ENCODE assay signal across 10 cellular contexts in genomic region chr1:16196139-16196538, GRCh38. TPM values are rescaled to one million over a fixed set of nuclear protein-coding genes. Genes with fewer than 3 reads are reported as not detected.
"Had no signal": no experiment of that assay in that cellular context is flagged by ENCODE, and none has a peak within 500 bp of the region (broad histone marks: within the 10 kb centered on the region; RNA-seq: fewer than 3 reads in every experiment).

No MANE protein-coding gene starts in this region.

RNA-seq across cellular contexts. Expression of gene EPHA2, which starts 40.3 kb away (rescaled TPM):
- total RNA-seq: activated B cell treated with CpG ODN at 0.5 μM for 24 hours; activated CD4-positive, alpha-beta memory T cell treated with anti-CD3 and anti-CD28 coated beads, Interleukin-2, amount 10 ng/mL, durations not matched to agents 7 days and 5 days; activated CD4-positive, alpha-beta T cell treated with anti-CD3 and anti-CD28 coated beads, Interleukin-2, amount 10 ng/mL, durations not matched to agents 24 days and 14 days; activated CD8-positive, alpha-beta memory T cell treated with anti-CD3 and anti-CD28 coated beads, Interleukin-2, amount 10 ng/mL, durations not matched to agents 7 days and 5 days; activated CD8-positive, alpha-beta T cell treated with anti-CD3 and anti-CD28 coated beads, Interleukin-2, amount 10 ng/mL, durations not matched to agents 7 days and 5 days; activated naive CD8-positive, alpha-beta T cell treated with anti-CD3 and anti-CD28 coated beads, Interleukin-2, amount 10 ng/mL, durations not matched to agents 7 days and 5 days; activated T-helper 2 cell treated with anti-CD3 and anti-CD28 coated beads, Interferon-gamma antibody, Interleukin-2, Interleukin-4, amounts not matched to agents 10 μg/mL and 5 μg/mL and 100 μg/mL, durations not matched to agents 14 hours and 24 hours and 36 hours; T-helper 1 cell treated with Interleukin-12 subunit alpha and Interleukin-12 subunit beta and Interleukin-4 antibody, amounts not matched to agents 30 ng/mL and 1 ng/mL, for 36 hours; T-helper 17 cell; T-helper 2 cell treated with Interferon-gamma antibody and Interleukin-4, amounts not matched to agents 100 ng/mL and 5 ng/mL, for 36 hours had no signal
